In the genomic region with DNA sequence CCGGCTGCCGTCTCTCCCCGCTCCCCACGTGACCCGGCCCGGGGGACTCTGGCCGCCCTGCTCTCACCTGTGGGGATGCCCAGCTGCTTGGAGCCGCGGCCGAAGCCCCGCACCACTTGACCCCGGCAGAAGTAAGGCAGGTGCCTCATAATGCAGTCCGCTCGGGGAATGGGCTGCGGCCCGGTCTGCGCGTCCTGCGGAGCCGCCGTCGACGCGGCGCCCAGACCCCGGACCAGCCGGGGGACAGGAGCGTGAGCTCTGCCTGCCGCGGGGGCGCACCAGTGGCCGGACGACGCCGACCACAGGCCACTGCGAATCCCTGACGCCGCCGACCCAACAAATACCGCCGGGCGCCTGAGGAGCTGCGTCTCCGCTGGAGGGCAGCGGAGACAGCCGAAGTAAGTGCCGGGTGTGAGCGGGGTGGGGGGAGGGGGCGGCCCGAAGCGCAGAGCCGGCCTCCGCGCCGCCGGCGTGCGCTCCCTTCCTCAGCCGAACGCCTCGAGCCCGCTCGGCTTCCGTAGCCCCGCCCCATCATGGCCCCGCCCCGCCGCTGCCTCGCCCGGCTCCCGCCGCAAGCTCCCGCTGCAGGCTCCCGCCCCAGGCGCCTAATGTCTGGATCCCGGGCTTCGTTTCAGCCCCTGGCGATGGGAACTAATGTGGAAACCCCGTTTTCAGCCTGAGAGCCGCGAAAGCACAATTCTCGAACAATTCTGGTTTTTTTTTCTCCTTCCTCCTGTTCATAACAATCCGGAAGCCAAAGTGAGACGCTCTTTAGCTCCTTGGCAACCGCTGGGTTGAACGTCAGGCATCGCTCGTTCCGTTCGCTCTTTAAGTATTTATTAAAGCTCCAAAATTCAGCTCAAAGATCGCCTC, we compare ENCODE assay signal across 8 cellular contexts. TPM values are rescaled to one million over a fixed set of nuclear protein-coding genes. Genes with fewer than 3 reads are reported as not detected.
DNase-seq lines count a peak whose midpoint lies in the region; ATAC-seq and TF ChIP-seq lines count a peak whose summit lies in the region.

A gene (minus strand): TSS at position 404 of the 873 bp plus-strand sequence. CDS start 255 bp downstream, at position 149.

- ATAC-seq in GM21825 (IDR thresholded peaks at IDR 0.05; ENCODE audit: unreplicated experiment) = peak; percentile 74

- peak; percentile 68 for TF ChIP-seq CTCF in neural cell (IDR thresholded peaks at IDR 0.05; ENCODE audit: poor library complexity, severe bottlenecking)

- peak within 1 kb of the TSS; percentile 95 for H3K9ac ChIP-seq in Karpas-422 (ENCODE audit: low read length)
- peak within 1 kb of the TSS; percentile 88 for H3K9ac ChIP-seq in neural cell (ENCODE audit: low read length)
- peak within 1 kb of the TSS; percentile 88 to 97 for H3K9ac ChIP-seq in stomach smooth muscle (ENCODE audit: low read length in 2 of 2)

- TF ChIP-seq RAD21 in neural cell (conservative IDR thresholded peaks at IDR 0.05) = peak; percentile 61

- H3K4me2 ChIP-seq in Karpas-422 (ENCODE audit: low read depth, low read length, poor library complexity, severe bottlenecking) (peak within 1 kb of the TSS; percentile 81), neural cell (ENCODE audit: low read length) (peak within 1 kb of the TSS; percentile 85)

- H3K9me2 ChIP-seq in Karpas-422 (replicated peaks; ENCODE audit: insufficient read depth, low read length) (no peaks in the 10 kb centered on the region), neural cell (ENCODE audit: insufficient read depth, low read length) (no peaks in the 10 kb centered on the region)

- peak; percentile 21 for TF ChIP-seq EP300 in neural cell (conservative IDR thresholded peaks at IDR 0.05; ENCODE audit: poor library complexity, severe bottlenecking)

- H3K27me3 ChIP-seq in Karpas-422 (ENCODE audit: low read length) = no peaks in the 10 kb centered on the region
- no peaks in the 10 kb centered on the region for H3K27me3 ChIP-seq in neural cell (ENCODE audit: insufficient read depth, low read depth, low read length)
- no peaks in the 10 kb centered on the region for H3K27me3 ChIP-seq in stomach smooth muscle (ENCODE audit: control insufficient read depth in 1 of 2, insufficient read depth in 2 of 2, low read length in 2 of 2)

- DNase-seq in EL = peak; percentile 93
- DNase-seq in Karpas-422 = peak; percentile 96
- peak; percentile 89 for DNase-seq in RPMI8226
- DNase-seq in activated effector memory CD4-positive, alpha-beta T cell treated with anti-CD3 and anti-CD28 coated beads, Interleukin-2, amount 50 U/mL, for 16 hours = peak; percentile 98
- peak; percentile 90 for DNase-seq in fibroblast of the conjunctiva (ENCODE audit: low read depth)

- no peaks in the 10 kb centered on the region for H4K20me1 ChIP-seq in Karpas-422 (ENCODE audit: insufficient read depth, low read depth, low read length)
- no peaks in the 10 kb centered on the region for H4K20me1 ChIP-seq in neural cell (ENCODE audit: insufficient read depth)

- H3K4me1 ChIP-seq in Karpas-422 (ENCODE audit: low read length) (peaks cover 18% of the 10 kb centered on the region), stomach smooth muscle (ENCODE audit: control insufficient read depth, insufficient read depth, low read length) (peaks cover 7% of the 10 kb centered on the region)

- H3K9me3 ChIP-seq in Karpas-422 (ENCODE audit: low read length) (no peaks in the 10 kb centered on the region), neural cell (ENCODE audit: low read length) (no peaks in the 10 kb centered on the region), stomach smooth muscle (ENCODE audit: control insufficient read depth in 2 of 2, low read length in 2 of 2) (peaks cover 0 to 3% of the 10 kb centered on the region in 2 donors)

- peaks cover 17% of the 10 kb centered on the region for H3F3A ChIP-seq in neural cell (ENCODE audit: insufficient read depth, low read length, poor library complexity, severe bottlenecking)

- H2AFZ ChIP-seq in Karpas-422 (ENCODE audit: low read length) (peak within 1 kb of the TSS; percentile 96), neural cell (ENCODE audit: low read depth, low read length) (peak within 1 kb of the TSS; percentile 94)

- peak within 1 kb of the TSS; percentile 95 for H3K4me3 ChIP-seq in Karpas-422 (ENCODE audit: low read length)
- H3K4me3 ChIP-seq in neural cell (ENCODE audit: low read length) = peak within 1 kb of the TSS; percentile 100
- peak within 1 kb of the TSS; percentile 85 to 93 for H3K4me3 ChIP-seq in stomach smooth muscle (ENCODE audit: low read length in 2 of 2)

- H3K36me3 ChIP-seq in Karpas-422 (ENCODE audit: insufficient read depth, low read length) (peaks cover 13% of the 10 kb centered on the region), neural cell (ENCODE audit: insufficient read depth, low read length) (no peaks in the 10 kb centered on the region), stomach smooth muscle (ENCODE audit: control insufficient read depth in 2 of 2, insufficient read depth in 2 of 2, low read length in 2 of 2) (peaks cover 2 to 5% of the 10 kb centered on the region in 2 donors)

- peaks cover 39% of the 10 kb centered on the region for H3K79me2 ChIP-seq in Karpas-422 (ENCODE audit: low read length)
- peaks cover 14% of the 10 kb centered on the region for H3K79me2 ChIP-seq in neural cell (replicated peaks; ENCODE audit: insufficient read depth, low read length)

- H3K27ac ChIP-seq in Karpas-422 (ENCODE audit: low read length) (peak within 1 kb of the TSS; percentile 69), neural cell (ENCODE audit: low read length) (peak within 1 kb of the TSS; percentile 91), stomach smooth muscle (ENCODE audit: low read length) (peak within 1 kb of the TSS; percentile 97)

TF ChIP-seq in neural cell, 6 proteins besides CTCF, POLR2A, EP300 and RAD21:
- TF ChIP-seq, protein P1, sequence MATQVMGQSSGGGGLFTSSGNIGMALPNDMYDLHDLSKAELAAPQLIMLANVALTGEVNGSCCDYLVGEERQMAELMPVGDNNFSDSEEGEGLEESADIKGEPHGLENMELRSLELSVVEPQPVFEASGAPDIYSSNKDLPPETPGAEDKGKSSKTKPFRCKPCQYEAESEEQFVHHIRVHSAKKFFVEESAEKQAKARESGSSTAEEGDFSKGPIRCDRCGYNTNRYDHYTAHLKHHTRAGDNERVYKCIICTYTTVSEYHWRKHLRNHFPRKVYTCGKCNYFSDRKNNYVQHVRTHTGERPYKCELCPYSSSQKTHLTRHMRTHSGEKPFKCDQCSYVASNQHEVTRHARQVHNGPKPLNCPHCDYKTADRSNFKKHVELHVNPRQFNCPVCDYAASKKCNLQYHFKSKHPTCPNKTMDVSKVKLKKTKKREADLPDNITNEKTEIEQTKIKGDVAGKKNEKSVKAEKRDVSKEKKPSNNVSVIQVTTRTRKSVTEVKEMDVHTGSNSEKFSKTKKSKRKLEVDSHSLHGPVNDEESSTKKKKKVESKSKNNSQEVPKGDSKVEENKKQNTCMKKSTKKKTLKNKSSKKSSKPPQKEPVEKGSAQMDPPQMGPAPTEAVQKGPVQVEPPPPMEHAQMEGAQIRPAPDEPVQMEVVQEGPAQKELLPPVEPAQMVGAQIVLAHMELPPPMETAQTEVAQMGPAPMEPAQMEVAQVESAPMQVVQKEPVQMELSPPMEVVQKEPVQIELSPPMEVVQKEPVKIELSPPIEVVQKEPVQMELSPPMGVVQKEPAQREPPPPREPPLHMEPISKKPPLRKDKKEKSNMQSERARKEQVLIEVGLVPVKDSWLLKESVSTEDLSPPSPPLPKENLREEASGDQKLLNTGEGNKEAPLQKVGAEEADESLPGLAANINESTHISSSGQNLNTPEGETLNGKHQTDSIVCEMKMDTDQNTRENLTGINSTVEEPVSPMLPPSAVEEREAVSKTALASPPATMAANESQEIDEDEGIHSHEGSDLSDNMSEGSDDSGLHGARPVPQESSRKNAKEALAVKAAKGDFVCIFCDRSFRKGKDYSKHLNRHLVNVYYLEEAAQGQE (IDR thresholded peaks at IDR 0.05; ENCODE audit: borderline replicate concordance) = no peak
- TF ChIP-seq POLR2AphosphoS5 (IDR thresholded peaks at IDR 0.05) = peak; percentile 70
- TF ChIP-seq MXI1 (conservative IDR thresholded peaks at IDR 0.05; ENCODE audit: poor library complexity, severe bottlenecking) = peak; percentile 65
- TF ChIP-seq TAF1 (IDR thresholded peaks at IDR 0.05; ENCODE audit: low read depth) = no peak
- TF ChIP-seq SMC3 (conservative IDR thresholded peaks at IDR 0.05; ENCODE audit: poor library complexity) = peak; percentile 66
TF ChIP-seq in neural cell: peak in this region for 3.

RNA-seq across cellular contexts. Expression of the gene that starts here (rescaled TPM):
- total RNA-seq in Karpas-422 (2014; rRNA removed; shearing (Covaris generic); ENCODE audit: low replicate concordance) = 14.4 and 29.3 TPM in 2 replicates
- polyA plus RNA-seq in neural cell = 94.6 and 131 TPM in 2 replicates
- polyA minus RNA-seq in neural cell = 90.1 and 98.2 TPM in 2 replicates

Comparison
In these comparisons a context has a peak if more than half of its experiments do, and no peak if none do; other contexts are left out.
1. Peak in every context shown above with its lines: DNase-seq, ATAC-seq, H3K4me3 ChIP-seq and H3K27ac ChIP-seq.